10 cellular contexts compared by ENCODE assay signal in the genomic region with DNA sequence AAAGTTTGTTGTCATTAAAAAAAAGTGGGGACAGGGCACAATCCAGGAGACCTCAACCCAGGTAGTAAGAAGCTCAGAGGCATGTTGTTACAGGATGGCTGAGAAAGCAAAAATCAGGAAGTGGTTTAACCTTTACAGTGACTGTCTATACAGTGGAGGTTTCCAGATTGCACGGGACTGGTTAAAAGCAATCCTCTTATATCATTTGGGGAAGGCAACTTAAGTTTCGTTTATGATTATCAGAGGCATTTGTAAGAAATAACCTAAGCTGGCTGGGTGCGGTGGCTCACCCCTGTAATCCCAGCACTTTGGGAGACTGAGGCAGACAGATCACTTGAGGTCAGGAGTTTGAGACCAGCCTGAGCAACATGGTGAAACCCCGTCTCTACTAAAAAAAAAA. TPM values are rescaled to one million over a fixed set of nuclear protein-coding genes. Genes with fewer than 3 reads are reported as not detected.
DNase-seq lines count a peak whose midpoint lies in the region; ATAC-seq and TF ChIP-seq lines count a peak whose summit lies in the region.
"Not testable (repeated sequence)": the region's sequence is repeated elsewhere in the genome, so short reads cannot be mapped to it uniquely, and the experiment has no call there.
"Had no signal": no experiment of that assay in that cellular context is flagged by ENCODE, and none has a peak within 500 bp of the region (broad histone marks: within the 10 kb centered on the region; RNA-seq: fewer than 3 reads in every experiment).

No MANE protein-coding gene starts in this region.

- H3K9me2 ChIP-seq in Loucy (replicated peaks; ENCODE audit: low read depth, low read length), result not testable (repeated sequence)

- ATAC-seq in CD4-positive, alpha-beta T cell (ENCODE audit: poor library complexity), result peak; percentile 96
- ATAC-seq in activated T-cell treated with anti-CD3 and anti-CD28 coated beads, Interleukin-2, amount 50 U/mL, for 72 hours (replicated peaks in 1 of 2), result peak; percentile 95 to 96
- peak; percentile 96 for ATAC-seq in activated naive CD8-positive, alpha-beta T cell treated with anti-CD3 and anti-CD28 coated beads, Interleukin-2, amount 50 U/mL, for 24 hours
- ATAC-seq in naive thymus-derived CD8-positive, alpha-beta T cell, result peak; percentile 96
- peak; percentile 97 for ATAC-seq in stimulated activated naive CD8-positive, alpha-beta T cell treated with anti-CD3 and anti-CD28 coated beads, Interleukin-15, amount 100 ng/mL, for 72 hours

- not testable (repeated sequence) for TF ChIP-seq CTCF in CD4-positive, alpha-beta T cell (IDR thresholded peaks at IDR 0.05); Loucy (conservative IDR thresholded peaks at IDR 0.05; ENCODE audit: low read length)

- not testable (repeated sequence) for H3K9me3 ChIP-seq in CD4-positive, alpha-beta T cell (ENCODE audit: control insufficient read depth, low read length); Loucy (ENCODE audit: insufficient read depth, low read depth, low read length)

- H3K4me1 ChIP-seq in Loucy (ENCODE audit: insufficient read depth, low read length, poor library complexity, severe bottlenecking), result not testable (repeated sequence)

- H3K9ac ChIP-seq in Loucy (ENCODE audit: low read depth, low read length, poor library complexity, severe bottlenecking), result not testable (repeated sequence)

- peak overlapping the region; percentile 90 for H3K27ac Mint-ChIP-seq in CD4-positive, alpha-beta T cell
- peak overlapping the region; percentile 98 for H3K27ac Mint-ChIP-seq in activated T-cell treated with anti-CD3 and anti-CD28 coated beads, Interleukin-2, amount 50 U/mL, for 72 hours
- H3K27ac Mint-ChIP-seq in activated naive CD8-positive, alpha-beta T cell treated with anti-CD3 and anti-CD28 coated beads, Interleukin-2, amount 50 U/mL, for 24 hours, result peak overlapping the region; percentile 84
- peak overlapping the region; percentile 89 to 100 (median 94) for H3K27ac Mint-ChIP-seq in naive thymus-derived CD8-positive, alpha-beta T cell
- peak overlapping the region; percentile 99 to 100 for H3K27ac Mint-ChIP-seq in stimulated activated naive CD8-positive, alpha-beta T cell treated with anti-CD3 and anti-CD28 coated beads, Interleukin-15, amount 100 ng/mL, for 72 hours

- not testable (repeated sequence) for H3K79me2 ChIP-seq in Loucy (ENCODE audit: insufficient read depth, low read length)

- H3K36me3 ChIP-seq in Loucy (ENCODE audit: insufficient read depth, low read length), result not testable (repeated sequence)

- H3K4me3 Mint-ChIP-seq in CD4-positive, alpha-beta T cell, result peak overlapping the region; percentile 73
- peak overlapping the region; percentile 81 to 84 for H3K4me3 Mint-ChIP-seq in activated T-cell treated with anti-CD3 and anti-CD28 coated beads, Interleukin-2, amount 50 U/mL, for 72 hours
- H3K4me3 Mint-ChIP-seq in activated naive CD8-positive, alpha-beta T cell treated with anti-CD3 and anti-CD28 coated beads, Interleukin-2, amount 50 U/mL, for 24 hours, result not testable (repeated sequence)
- H3K4me3 Mint-ChIP-seq in naive thymus-derived CD8-positive, alpha-beta T cell, result peak overlapping the region; percentile 46 to 90 (median 72)
- peak overlapping the region; percentile 62 to 81 for H3K4me3 Mint-ChIP-seq in stimulated activated naive CD8-positive, alpha-beta T cell treated with anti-CD3 and anti-CD28 coated beads, Interleukin-15, amount 100 ng/mL, for 72 hours

- H3K4me3 ChIP-seq in Loucy (ENCODE audit: low read length, poor library complexity, severe bottlenecking), result not testable (repeated sequence)

- peak overlapping the region; percentile 20 for H3K4me2 ChIP-seq in Loucy (ENCODE audit: low read depth, low read length, poor library complexity, severe bottlenecking)

- not testable (repeated sequence) for H3K36me3 Mint-ChIP-seq in CD4-positive, alpha-beta T cell (ENCODE audit: low read depth); activated naive CD8-positive, alpha-beta T cell treated with anti-CD3 and anti-CD28 coated beads, Interleukin-2, amount 50 U/mL, for 24 hours (ENCODE audit: low read depth); naive thymus-derived CD8-positive, alpha-beta T cell
- H3K36me3 Mint-ChIP-seq in activated T-cell treated with anti-CD3 and anti-CD28 coated beads, Interleukin-2, amount 50 U/mL, for 72 hours (ENCODE audit: insufficient read depth in 2 of 2), result peaks cover 9 to 11% of the 10 kb centered on the region in 2 donors

- not testable (repeated sequence) for H2AFZ ChIP-seq in Loucy (ENCODE audit: low read length)

- H3K4me1 Mint-ChIP-seq in CD4-positive, alpha-beta T cell (ENCODE audit: low read depth), result peaks cover 59% of the 10 kb centered on the region
- peaks cover 50% of the 10 kb centered on the region for H3K4me1 Mint-ChIP-seq in activated T-cell treated with anti-CD3 and anti-CD28 coated beads, Interleukin-2, amount 50 U/mL, for 72 hours (ENCODE audit: low read depth)
- peaks cover 39% of the 10 kb centered on the region for H3K4me1 Mint-ChIP-seq in activated naive CD8-positive, alpha-beta T cell treated with anti-CD3 and anti-CD28 coated beads, Interleukin-2, amount 50 U/mL, for 24 hours
- peaks cover 27 to 79% (median 65%) of the 10 kb centered on the region in 4 donors for H3K4me1 Mint-ChIP-seq in naive thymus-derived CD8-positive, alpha-beta T cell
- H3K4me1 Mint-ChIP-seq in stimulated activated naive CD8-positive, alpha-beta T cell treated with anti-CD3 and anti-CD28 coated beads, Interleukin-15, amount 100 ng/mL, for 72 hours, result peaks cover 68% of the 10 kb centered on the region

- H4K20me1 ChIP-seq in Loucy (ENCODE audit: insufficient read depth, low read length, poor library complexity, severe bottlenecking), result not testable (repeated sequence)

- H3K27me3 ChIP-seq in CD4-positive, alpha-beta T cell (ENCODE audit: control insufficient read depth, insufficient read depth, low read length); Loucy (ENCODE audit: insufficient read depth, low read length, poor library complexity, severe bottlenecking): not testable (repeated sequence)

- not testable (repeated sequence) for H3K27me3 Mint-ChIP-seq in CD4-positive, alpha-beta T cell; activated T-cell treated with anti-CD3 and anti-CD28 coated beads, Interleukin-2, amount 50 U/mL, for 72 hours (ENCODE audit: low read depth); activated naive CD8-positive, alpha-beta T cell treated with anti-CD3 and anti-CD28 coated beads, Interleukin-2, amount 50 U/mL, for 24 hours; naive thymus-derived CD8-positive, alpha-beta T cell; stimulated activated naive CD8-positive, alpha-beta T cell treated with anti-CD3 and anti-CD28 coated beads, Interleukin-15, amount 100 ng/mL, for 72 hours

- intact Hi-C loops in CD4-positive, alpha-beta T cell (cut with DNase I, micrococcal nuclease), result not testable (repeated sequence)

- peak in 5 of 10 experiments; percentile 9 to 54 (median 37) for DNase-seq in CD4-positive, alpha-beta T cell
- peak; percentile 24 for DNase-seq in SIG-M5 (lab: John Stamatoyannopoulos, UW)
- peak; percentile 40 to 55 for DNase-seq in activated CD4-positive, alpha-beta T cell treated with anti-CD3 and anti-CD28 coated beads for 4 hours
- peak; percentile 45 to 52 for DNase-seq in activated T-cell treated with anti-CD3 and anti-CD28 coated beads, Interleukin-2, amount 50 U/mL, for 72 hours
- DNase-seq in activated naive CD8-positive, alpha-beta T cell treated with anti-CD3 and anti-CD28 coated beads, Interleukin-2, amount 50 U/mL, for 24 hours, result not testable (repeated sequence)
- DNase-seq in naive thymus-derived CD8-positive, alpha-beta T cell, result peak in 5 of 10 donors; percentile 24 to 67 (median 62)
- DNase-seq in stimulated activated naive CD8-positive, alpha-beta T cell treated with anti-CD3 and anti-CD28 coated beads, Interleukin-15, amount 100 ng/mL, for 72 hours, result peak; percentile 49 to 66

- peak overlapping the region; percentile 47 for H3K27ac ChIP-seq in CD4-positive, alpha-beta T cell (ENCODE audit: low read depth, low read length)

- not testable (repeated sequence) for H3F3A ChIP-seq in Loucy (ENCODE audit: low read depth)

- POLR2A ChIA-PET in CD4-positive, alpha-beta T cell (lab: Charles Lee), result interaction anchor here (0.6 to 3.0 kb wide), 14 partner anchors 15 to 751 kb away, joined by 3 to 24 read pairs (median 4); a partner anchor contains a TSS
- POLR2A ChIA-PET in naive thymus-derived CD8-positive, alpha-beta T cell (lab: Charles Lee), result interaction anchor here (0.6 to 1.8 kb wide), 9 partner anchors 9 to 590 kb away, joined by 3 to 15 read pairs (median 4); a partner anchor contains a TSS

- H3K9me3 Mint-ChIP-seq in CD4-positive, alpha-beta T cell; activated T-cell treated with anti-CD3 and anti-CD28 coated beads, Interleukin-2, amount 50 U/mL, for 72 hours: not testable (repeated sequence)
- H3K9me3 Mint-ChIP-seq in activated naive CD8-positive, alpha-beta T cell treated with anti-CD3 and anti-CD28 coated beads, Interleukin-2, amount 50 U/mL, for 24 hours, result peaks cover 12% of the 10 kb centered on the region
- H3K9me3 Mint-ChIP-seq in naive thymus-derived CD8-positive, alpha-beta T cell, result peaks cover 0 to 14% (median 0%) of the 10 kb centered on the region in 9 donors
- peaks cover 22 to 32% of the 10 kb centered on the region in 2 donors for H3K9me3 Mint-ChIP-seq in stimulated activated naive CD8-positive, alpha-beta T cell treated with anti-CD3 and anti-CD28 coated beads, Interleukin-15, amount 100 ng/mL, for 72 hours

- CTCF ChIA-PET in CD4-positive, alpha-beta T cell (lab: Charles Lee), result interaction anchor here (0.6 to 3.0 kb wide), 6 partner anchors 15 to 892 kb away, joined by 3 to 19 read pairs (median 6); a partner anchor contains a TSS

RNA-seq across cellular contexts. Expression of a gene that starts 27.3 kb away (rescaled TPM):
- total RNA-seq in CD4-positive, alpha-beta T cell, result under 1 TPM; 0.14 to 0.19 TPM
- total RNA-seq in activated T-cell treated with anti-CD3 and anti-CD28 coated beads, Interleukin-2, amount 50 U/mL, for 72 hours, result under 1 TPM; 0.05 to 0.12 TPM
- 1 to 10 TPM; 1.2 to 1.6 TPM for total RNA-seq in naive thymus-derived CD8-positive, alpha-beta T cell
- under 1 TPM in 2 of 3 donors, not detected in 1; 0.20 to 0.91 TPM for polyA plus RNA-seq in naive thymus-derived CD8-positive, alpha-beta T cell
- total RNA-seq: HT-29 had no signal
- polyA plus RNA-seq: immature natural killer cell had no signal

RNA-seq across cellular contexts. Expression of a gene that starts 51.6 kb away (rescaled TPM):
- total RNA-seq in CD4-positive, alpha-beta T cell, result not detected
- 1 to 10 TPM in 1 of 2 donors, not detected in 1; 1.9 TPM for total RNA-seq in activated T-cell treated with anti-CD3 and anti-CD28 coated beads, Interleukin-2, amount 50 U/mL, for 72 hours
- total RNA-seq in naive thymus-derived CD8-positive, alpha-beta T cell, result 1 to 10 TPM; 3.0 to 3.5 TPM
- not detected for polyA plus RNA-seq in naive thymus-derived CD8-positive, alpha-beta T cell
- total RNA-seq: HT-29 had no signal
- polyA plus RNA-seq: immature natural killer cell had no signal
